27 cellular contexts compared by ENCODE assay signal in genomic region chr6:65155083-65155482, GRCh38.
"Had no signal": no experiment of that assay in that cellular context is flagged by ENCODE, and none has a peak within 500 bp of the region (broad histone marks: within the 10 kb centered on the region; RNA-seq: fewer than 3 reads in every experiment).

No MANE protein-coding gene starts in this region.

- H3K4me2 ChIP-seq: hepatocyte had no signal

- H3K27me3 Mint-ChIP-seq: naive B cell; stimulated activated naive CD8-positive, alpha-beta T cell treated with anti-CD3 and anti-CD28 coated beads, Interleukin-15, Interleukin-2, amounts not matched to agents 100 ng/mL and 50 ng/mL, for 24 hours had no signal

- H3K4me3 ChIP-seq: heart right ventricle, hepatocyte, lower lobe of right lung, pancreas, prostate gland, skin epidermis, spleen, suprapubic skin, thoracic aorta, tibial artery, uterus had no signal

- H3K36me3 Mint-ChIP-seq: naive B cell; natural killer cell; stimulated activated effector memory CD8-positive, alpha-beta T cell treated with anti-CD3 and anti-CD28 coated beads, Interleukin-12 subunit alpha, Interleukin-12 subunit beta, amount 100 ng/mL, for 72 hours had no signal

- H3K36me3 ChIP-seq: heart right ventricle, lower lobe of right lung, pancreas, prostate gland, spleen, suprapubic skin, thoracic aorta, tibial artery, uterus had no signal

- H3K27ac Mint-ChIP-seq: naive B cell; natural killer cell; nephron progenitor cell; stimulated activated effector memory CD8-positive, alpha-beta T cell treated with anti-CD3 and anti-CD28 coated beads, Interleukin-12 subunit alpha, Interleukin-12 subunit beta, amount 100 ng/mL, for 72 hours; stimulated activated naive CD8-positive, alpha-beta T cell treated with anti-CD3 and anti-CD28 coated beads, Interleukin-15, Interleukin-2, amounts not matched to agents 100 ng/mL and 50 ng/mL, for 24 hours had no signal

- H2AFZ ChIP-seq: hepatocyte had no signal

- H3K27ac ChIP-seq: heart right ventricle, hepatocyte, lower lobe of right lung, pancreas, prostate gland, skin epidermis, spleen, suprapubic skin, thoracic aorta, tibial artery, uterus had no signal

- H3K9me3 ChIP-seq: heart right ventricle, lower lobe of right lung, pancreas, prostate gland, spleen, suprapubic skin, thoracic aorta, tibial artery, uterus had no signal

- ATAC-seq: heart right ventricle; left cardiac atrium; left lobe of liver; lower lobe of right lung; natural killer cell; pancreas; right cardiac atrium; sciatic nerve; stimulated activated effector memory CD8-positive, alpha-beta T cell treated with anti-CD3 and anti-CD28 coated beads, Interleukin-12 subunit alpha, Interleukin-12 subunit beta, amount 100 ng/mL, for 72 hours had no signal

- DNase-seq: heart right ventricle; kidney glomerular epithelial cell; left cardiac atrium; lower lobe of right lung; mammary epithelial cell; mesenchymal stem cell; naive B cell; natural killer cell; nephron progenitor cell; pancreas; posterior cingulate gyrus; retina; right cardiac atrium; spleen; stimulated activated CD4-positive, alpha-beta T cell treated with anti-CD3 and anti-CD28 coated beads, Interleukin-4, amount 100 ng/mL, for 24 hours; stimulated activated naive CD4-positive, alpha-beta T cell; tibial artery; uterus had no signal

- H3K4me3 Mint-ChIP-seq: naive B cell; nephron progenitor cell; stimulated activated effector memory CD8-positive, alpha-beta T cell treated with anti-CD3 and anti-CD28 coated beads, Interleukin-12 subunit alpha, Interleukin-12 subunit beta, amount 100 ng/mL, for 72 hours; stimulated activated naive CD8-positive, alpha-beta T cell treated with anti-CD3 and anti-CD28 coated beads, Interleukin-15, Interleukin-2, amounts not matched to agents 100 ng/mL and 50 ng/mL, for 24 hours had no signal

- H3K4me1 Mint-ChIP-seq: naive B cell; natural killer cell; nephron progenitor cell; stimulated activated effector memory CD8-positive, alpha-beta T cell treated with anti-CD3 and anti-CD28 coated beads, Interleukin-12 subunit alpha, Interleukin-12 subunit beta, amount 100 ng/mL, for 72 hours had no signal

- H3K79me2 ChIP-seq: hepatocyte had no signal

- H3K27me3 ChIP-seq: heart right ventricle, hepatocyte, pancreas, spleen, suprapubic skin, tibial artery, uterus had no signal

- H3K9me3 Mint-ChIP-seq: nephron progenitor cell had no signal

- H3K4me1 ChIP-seq: heart right ventricle, lower lobe of right lung, prostate gland, suprapubic skin, tibial artery, uterus had no signal
